2 cellular contexts compared by ENCODE assay signal in the genomic region with DNA sequence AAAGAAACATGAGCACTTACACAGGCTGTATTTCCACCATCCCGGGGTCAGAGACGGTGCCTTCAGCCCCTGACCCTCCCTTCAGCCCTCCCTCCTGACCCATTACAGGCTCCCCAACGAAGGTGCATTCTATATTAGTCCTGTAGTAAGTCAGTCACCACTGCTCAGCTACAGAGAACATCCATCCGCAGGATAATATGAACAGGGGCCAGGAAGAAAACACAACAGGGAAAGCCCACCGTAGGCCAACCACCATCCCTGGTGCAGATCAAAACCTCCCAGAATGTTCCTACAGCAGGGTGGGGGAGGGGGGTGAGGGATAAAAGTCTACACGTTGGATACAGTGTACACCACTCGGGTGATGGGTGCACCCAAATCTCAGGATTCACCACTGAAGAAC.
TF ChIP-seq lines count a peak whose summit lies in the region.

No MANE protein-coding gene starts in this region.

TF ChIP-seq in liver, 16 proteins besides CTCF, POLR2A, EP300 and RAD21:
- TF ChIP-seq SP1 (IDR thresholded peaks at IDR 0.05) (no peak), TAF1 (conservative IDR thresholded peaks at IDR 0.05) (no peak), FOXA1 (IDR thresholded peaks at IDR 0.05) (no peak), JUND (IDR thresholded peaks at IDR 0.05) (no peak), ZBTB33 (IDR thresholded peaks at IDR 0.05) (no peak), GABPA (IDR thresholded peaks at IDR 0.05 in 1 of 2, conservative IDR thresholded peaks at IDR 0.05 in 1 of 2) (no peak), EGR1 (IDR thresholded peaks at IDR 0.05; ENCODE audit: low read depth in 2 of 2) (no peak), HNF4G (IDR thresholded peaks at IDR 0.05) (no peak), HNF4A (conservative IDR thresholded peaks at IDR 0.05) (no peak), FOXA2 (IDR thresholded peaks at IDR 0.05) (no peak)
- TF ChIP-seq, protein P1, sequence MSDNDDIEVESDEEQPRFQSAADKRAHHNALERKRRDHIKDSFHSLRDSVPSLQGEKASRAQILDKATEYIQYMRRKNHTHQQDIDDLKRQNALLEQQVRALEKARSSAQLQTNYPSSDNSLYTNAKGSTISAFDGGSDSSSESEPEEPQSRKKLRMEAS (IDR thresholded peaks at IDR 0.05) = no peak
- TF ChIP-seq, protein P2, sequence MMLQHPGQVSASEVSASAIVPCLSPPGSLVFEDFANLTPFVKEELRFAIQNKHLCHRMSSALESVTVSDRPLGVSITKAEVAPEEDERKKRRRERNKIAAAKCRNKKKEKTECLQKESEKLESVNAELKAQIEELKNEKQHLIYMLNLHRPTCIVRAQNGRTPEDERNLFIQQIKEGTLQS (IDR thresholded peaks at IDR 0.05) = no peak
- TF ChIP-seq, protein P3, sequence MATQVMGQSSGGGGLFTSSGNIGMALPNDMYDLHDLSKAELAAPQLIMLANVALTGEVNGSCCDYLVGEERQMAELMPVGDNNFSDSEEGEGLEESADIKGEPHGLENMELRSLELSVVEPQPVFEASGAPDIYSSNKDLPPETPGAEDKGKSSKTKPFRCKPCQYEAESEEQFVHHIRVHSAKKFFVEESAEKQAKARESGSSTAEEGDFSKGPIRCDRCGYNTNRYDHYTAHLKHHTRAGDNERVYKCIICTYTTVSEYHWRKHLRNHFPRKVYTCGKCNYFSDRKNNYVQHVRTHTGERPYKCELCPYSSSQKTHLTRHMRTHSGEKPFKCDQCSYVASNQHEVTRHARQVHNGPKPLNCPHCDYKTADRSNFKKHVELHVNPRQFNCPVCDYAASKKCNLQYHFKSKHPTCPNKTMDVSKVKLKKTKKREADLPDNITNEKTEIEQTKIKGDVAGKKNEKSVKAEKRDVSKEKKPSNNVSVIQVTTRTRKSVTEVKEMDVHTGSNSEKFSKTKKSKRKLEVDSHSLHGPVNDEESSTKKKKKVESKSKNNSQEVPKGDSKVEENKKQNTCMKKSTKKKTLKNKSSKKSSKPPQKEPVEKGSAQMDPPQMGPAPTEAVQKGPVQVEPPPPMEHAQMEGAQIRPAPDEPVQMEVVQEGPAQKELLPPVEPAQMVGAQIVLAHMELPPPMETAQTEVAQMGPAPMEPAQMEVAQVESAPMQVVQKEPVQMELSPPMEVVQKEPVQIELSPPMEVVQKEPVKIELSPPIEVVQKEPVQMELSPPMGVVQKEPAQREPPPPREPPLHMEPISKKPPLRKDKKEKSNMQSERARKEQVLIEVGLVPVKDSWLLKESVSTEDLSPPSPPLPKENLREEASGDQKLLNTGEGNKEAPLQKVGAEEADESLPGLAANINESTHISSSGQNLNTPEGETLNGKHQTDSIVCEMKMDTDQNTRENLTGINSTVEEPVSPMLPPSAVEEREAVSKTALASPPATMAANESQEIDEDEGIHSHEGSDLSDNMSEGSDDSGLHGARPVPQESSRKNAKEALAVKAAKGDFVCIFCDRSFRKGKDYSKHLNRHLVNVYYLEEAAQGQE (IDR thresholded peaks at IDR 0.05) = no peak

TF ChIP-seq in HepG2, 621 proteins besides CTCF, POLR2A, EP300 and RAD21 (continued from another document):
- no peak for TF ChIP-seq MAF1 (CRISPR knock-in tag; IDR thresholded peaks at IDR 0.05; ENCODE audit: borderline replicate concordance)
- no peak for TF ChIP-seq ARHGAP35 (CRISPR knock-in tag; IDR thresholded peaks at IDR 0.05; ENCODE audit: borderline replicate concordance)
- no peak for TF ChIP-seq GABPB1 (CRISPR knock-in tag; IDR thresholded peaks at IDR 0.05)
- TF ChIP-seq POLR2AphosphoS5 (IDR thresholded peaks at IDR 0.05; ENCODE audit: low read depth, low read length) = no peak
- TF ChIP-seq ZNF180 (CRISPR knock-in tag; IDR thresholded peaks at IDR 0.05; ENCODE audit: borderline replicate concordance, low read depth) = no peak
- TF ChIP-seq ONECUT2 (CRISPR knock-in tag; IDR thresholded peaks at IDR 0.05) = no peak
- TF ChIP-seq EEA1 (CRISPR knock-in tag; IDR thresholded peaks at IDR 0.05; ENCODE audit: borderline replicate concordance) = no peak
- TF ChIP-seq, protein P4, sequence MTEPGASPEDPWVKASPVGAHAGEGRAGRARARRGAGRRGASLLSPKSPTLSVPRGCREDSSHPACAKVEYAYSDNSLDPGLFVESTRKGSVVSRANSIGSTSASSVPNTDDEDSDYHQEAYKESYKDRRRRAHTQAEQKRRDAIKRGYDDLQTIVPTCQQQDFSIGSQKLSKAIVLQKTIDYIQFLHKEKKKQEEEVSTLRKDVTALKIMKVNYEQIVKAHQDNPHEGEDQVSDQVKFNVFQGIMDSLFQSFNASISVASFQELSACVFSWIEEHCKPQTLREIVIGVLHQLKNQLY (CRISPR knock-in tag; IDR thresholded peaks at IDR 0.05) = no peak
- no peak for TF ChIP-seq FOXA1 (IDR thresholded peaks at IDR 0.05)
- TF ChIP-seq FOXA1 (CRISPR knock-in tag; IDR thresholded peaks at IDR 0.05) = no peak
- no peak for TF ChIP-seq ZNF382 (CRISPR knock-in tag; IDR thresholded peaks at IDR 0.05; ENCODE audit: borderline replicate concordance)
- TF ChIP-seq MBNL3 (CRISPR knock-in tag; conservative IDR thresholded peaks at IDR 0.05) = no peak
- no peak for TF ChIP-seq KLF9 (CRISPR knock-in tag; IDR thresholded peaks at IDR 0.05; ENCODE audit: low read depth)
- no peak for TF ChIP-seq KMT2B (CRISPR knock-in tag; IDR thresholded peaks at IDR 0.05)
